Comparison of ENCODE assay signal across 1 cellular context in the genomic region with DNA sequence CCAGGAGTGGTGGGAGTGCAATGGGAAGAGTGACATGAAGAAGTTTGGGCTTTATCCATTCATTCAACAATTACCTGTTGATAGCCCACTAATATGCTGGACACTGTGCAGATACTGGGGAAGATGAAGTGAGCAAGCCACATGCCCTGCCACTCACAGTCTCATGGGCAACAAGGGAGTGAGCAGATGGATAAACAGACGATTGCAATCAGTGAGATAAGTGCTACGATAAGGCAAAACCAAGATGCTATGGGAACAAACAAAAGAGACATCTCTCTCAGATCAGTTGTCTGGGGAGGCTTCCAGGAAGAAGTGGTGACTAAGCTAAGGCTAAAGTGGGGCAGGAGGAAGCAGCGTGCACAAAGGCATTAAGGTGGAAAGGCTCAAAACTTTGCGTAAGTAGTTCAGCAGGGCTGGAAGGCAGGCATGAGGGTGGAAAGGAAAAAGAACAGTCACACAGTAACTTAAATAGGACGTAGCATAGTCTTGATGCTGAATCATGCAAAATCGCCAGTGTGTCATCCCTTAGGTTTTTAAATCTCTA.
TF ChIP-seq lines count a peak whose summit lies in the region.

No MANE protein-coding gene starts in this region.

TF ChIP-seq in K562, 482 proteins besides CTCF, POLR2A, EP300 and RAD21 (continued from another document and continues in another):
- TF ChIP-seq ZNF57 (CRISPR knock-in tag; IDR thresholded peaks at IDR 0.05) (no peak), ZNF785 (CRISPR knock-in tag; IDR thresholded peaks at IDR 0.05) (no peak), ZNF668 (CRISPR knock-in tag; IDR thresholded peaks at IDR 0.05) (no peak), FOXK2 (conservative IDR thresholded peaks at IDR 0.05 in 1 of 2, IDR thresholded peaks at IDR 0.05 in 1 of 2; ENCODE audit: low read depth in 2 of 2) (no peak), ZNF507 (tag; conservative IDR thresholded peaks at IDR 0.05) (no peak), ZNF121 (CRISPR knock-in tag; conservative IDR thresholded peaks at IDR 0.05) (no peak), ZNF699 (CRISPR knock-in tag; IDR thresholded peaks at IDR 0.05; ENCODE audit: insufficient replicate concordance) (no peak), FOXA1 (IDR thresholded peaks at IDR 0.05; ENCODE audit: borderline replicate concordance) (no peak), KDM1A (IDR thresholded peaks at IDR 0.05) (no peak), RBM15 (IDR thresholded peaks at IDR 0.05; ENCODE audit: insufficient read depth, low read length) (no peak), CREBBP (IDR thresholded peaks at IDR 0.05; ENCODE audit: low read depth, low read length) (no peak), TEAD1 (CRISPR knock-in tag; IDR thresholded peaks at IDR 0.05) (no peak), BRD4 (IDR thresholded peaks at IDR 0.05) (no peak), RCOR1 (IDR thresholded peaks at IDR 0.05; ENCODE audit: borderline replicate concordance in 1 of 2, low read depth in 2 of 2, low read length in 2 of 2) (peak in 1 of 2 experiments; percentile 51; a peak in 1 of 4 replicates), BMI1 (IDR thresholded peaks at IDR 0.05; ENCODE audit: low read length) (no peak), DDX20 (tag; IDR thresholded peaks at IDR 0.05; ENCODE audit: low read depth) (no peak), LARP7 (IDR thresholded peaks at IDR 0.05) (0 out of 2 replicates have a peak, but pooled peaks have one; percentile 45), NR2C1 (IDR thresholded peaks at IDR 0.05) (no peak), NR2C1 (tag; IDR thresholded peaks at IDR 0.05) (no peak), C11orf30 (IDR thresholded peaks at IDR 0.05; ENCODE audit: low read depth) (peak; percentile 66), ETV6 (IDR thresholded peaks at IDR 0.05; ENCODE audit: borderline replicate concordance in 1 of 2, low read depth in 2 of 2, low read length in 1 of 2) (peak; percentile 88 to 95), ETV6 (CRISPR knock-in tag; IDR thresholded peaks at IDR 0.05; ENCODE audit: borderline replicate concordance) (no peak)
- TF ChIP-seq, protein P1, sequence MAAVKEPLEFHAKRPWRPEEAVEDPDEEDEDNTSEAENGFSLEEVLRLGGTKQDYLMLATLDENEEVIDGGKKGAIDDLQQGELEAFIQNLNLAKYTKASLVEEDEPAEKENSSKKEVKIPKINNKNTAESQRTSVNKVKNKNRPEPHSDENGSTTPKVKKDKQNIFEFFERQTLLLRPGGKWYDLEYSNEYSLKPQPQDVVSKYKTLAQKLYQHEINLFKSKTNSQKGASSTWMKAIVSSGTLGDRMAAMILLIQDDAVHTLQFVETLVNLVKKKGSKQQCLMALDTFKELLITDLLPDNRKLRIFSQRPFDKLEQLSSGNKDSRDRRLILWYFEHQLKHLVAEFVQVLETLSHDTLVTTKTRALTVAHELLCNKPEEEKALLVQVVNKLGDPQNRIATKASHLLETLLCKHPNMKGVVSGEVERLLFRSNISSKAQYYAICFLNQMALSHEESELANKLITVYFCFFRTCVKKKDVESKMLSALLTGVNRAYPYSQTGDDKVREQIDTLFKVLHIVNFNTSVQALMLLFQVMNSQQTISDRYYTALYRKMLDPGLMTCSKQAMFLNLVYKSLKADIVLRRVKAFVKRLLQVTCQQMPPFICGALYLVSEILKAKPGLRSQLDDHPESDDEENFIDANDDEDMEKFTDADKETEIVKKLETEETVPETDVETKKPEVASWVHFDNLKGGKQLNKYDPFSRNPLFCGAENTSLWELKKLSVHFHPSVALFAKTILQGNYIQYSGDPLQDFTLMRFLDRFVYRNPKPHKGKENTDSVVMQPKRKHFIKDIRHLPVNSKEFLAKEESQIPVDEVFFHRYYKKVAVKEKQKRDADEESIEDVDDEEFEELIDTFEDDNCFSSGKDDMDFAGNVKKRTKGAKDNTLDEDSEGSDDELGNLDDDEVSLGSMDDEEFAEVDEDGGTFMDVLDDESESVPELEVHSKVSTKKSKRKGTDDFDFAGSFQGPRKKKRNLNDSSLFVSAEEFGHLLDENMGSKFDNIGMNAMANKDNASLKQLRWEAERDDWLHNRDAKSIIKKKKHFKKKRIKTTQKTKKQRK (IDR thresholded peaks at IDR 0.05; ENCODE audit: borderline replicate concordance, low read depth, low read length): no peak
- TF ChIP-seq, protein P2, sequence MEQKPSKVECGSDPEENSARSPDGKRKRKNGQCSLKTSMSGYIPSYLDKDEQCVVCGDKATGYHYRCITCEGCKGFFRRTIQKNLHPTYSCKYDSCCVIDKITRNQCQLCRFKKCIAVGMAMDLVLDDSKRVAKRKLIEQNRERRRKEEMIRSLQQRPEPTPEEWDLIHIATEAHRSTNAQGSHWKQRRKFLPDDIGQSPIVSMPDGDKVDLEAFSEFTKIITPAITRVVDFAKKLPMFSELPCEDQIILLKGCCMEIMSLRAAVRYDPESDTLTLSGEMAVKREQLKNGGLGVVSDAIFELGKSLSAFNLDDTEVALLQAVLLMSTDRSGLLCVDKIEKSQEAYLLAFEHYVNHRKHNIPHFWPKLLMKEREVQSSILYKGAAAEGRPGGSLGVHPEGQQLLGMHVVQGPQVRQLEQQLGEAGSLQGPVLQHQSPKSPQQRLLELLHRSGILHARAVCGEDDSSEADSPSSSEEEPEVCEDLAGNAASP (IDR thresholded peaks at IDR 0.05): no peak
- TF ChIP-seq, protein P3, sequence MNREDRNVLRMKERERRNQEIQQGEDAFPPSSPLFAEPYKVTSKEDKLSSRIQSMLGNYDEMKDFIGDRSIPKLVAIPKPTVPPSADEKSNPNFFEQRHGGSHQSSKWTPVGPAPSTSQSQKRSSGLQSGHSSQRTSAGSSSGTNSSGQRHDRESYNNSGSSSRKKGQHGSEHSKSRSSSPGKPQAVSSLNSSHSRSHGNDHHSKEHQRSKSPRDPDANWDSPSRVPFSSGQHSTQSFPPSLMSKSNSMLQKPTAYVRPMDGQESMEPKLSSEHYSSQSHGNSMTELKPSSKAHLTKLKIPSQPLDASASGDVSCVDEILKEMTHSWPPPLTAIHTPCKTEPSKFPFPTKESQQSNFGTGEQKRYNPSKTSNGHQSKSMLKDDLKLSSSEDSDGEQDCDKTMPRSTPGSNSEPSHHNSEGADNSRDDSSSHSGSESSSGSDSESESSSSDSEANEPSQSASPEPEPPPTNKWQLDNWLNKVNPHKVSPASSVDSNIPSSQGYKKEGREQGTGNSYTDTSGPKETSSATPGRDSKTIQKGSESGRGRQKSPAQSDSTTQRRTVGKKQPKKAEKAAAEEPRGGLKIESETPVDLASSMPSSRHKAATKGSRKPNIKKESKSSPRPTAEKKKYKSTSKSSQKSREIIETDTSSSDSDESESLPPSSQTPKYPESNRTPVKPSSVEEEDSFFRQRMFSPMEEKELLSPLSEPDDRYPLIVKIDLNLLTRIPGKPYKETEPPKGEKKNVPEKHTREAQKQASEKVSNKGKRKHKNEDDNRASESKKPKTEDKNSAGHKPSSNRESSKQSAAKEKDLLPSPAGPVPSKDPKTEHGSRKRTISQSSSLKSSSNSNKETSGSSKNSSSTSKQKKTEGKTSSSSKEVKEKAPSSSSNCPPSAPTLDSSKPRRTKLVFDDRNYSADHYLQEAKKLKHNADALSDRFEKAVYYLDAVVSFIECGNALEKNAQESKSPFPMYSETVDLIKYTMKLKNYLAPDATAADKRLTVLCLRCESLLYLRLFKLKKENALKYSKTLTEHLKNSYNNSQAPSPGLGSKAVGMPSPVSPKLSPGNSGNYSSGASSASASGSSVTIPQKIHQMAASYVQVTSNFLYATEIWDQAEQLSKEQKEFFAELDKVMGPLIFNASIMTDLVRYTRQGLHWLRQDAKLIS (CRISPR knock-in tag; IDR thresholded peaks at IDR 0.05): no peak
- TF ChIP-seq, protein P4, sequence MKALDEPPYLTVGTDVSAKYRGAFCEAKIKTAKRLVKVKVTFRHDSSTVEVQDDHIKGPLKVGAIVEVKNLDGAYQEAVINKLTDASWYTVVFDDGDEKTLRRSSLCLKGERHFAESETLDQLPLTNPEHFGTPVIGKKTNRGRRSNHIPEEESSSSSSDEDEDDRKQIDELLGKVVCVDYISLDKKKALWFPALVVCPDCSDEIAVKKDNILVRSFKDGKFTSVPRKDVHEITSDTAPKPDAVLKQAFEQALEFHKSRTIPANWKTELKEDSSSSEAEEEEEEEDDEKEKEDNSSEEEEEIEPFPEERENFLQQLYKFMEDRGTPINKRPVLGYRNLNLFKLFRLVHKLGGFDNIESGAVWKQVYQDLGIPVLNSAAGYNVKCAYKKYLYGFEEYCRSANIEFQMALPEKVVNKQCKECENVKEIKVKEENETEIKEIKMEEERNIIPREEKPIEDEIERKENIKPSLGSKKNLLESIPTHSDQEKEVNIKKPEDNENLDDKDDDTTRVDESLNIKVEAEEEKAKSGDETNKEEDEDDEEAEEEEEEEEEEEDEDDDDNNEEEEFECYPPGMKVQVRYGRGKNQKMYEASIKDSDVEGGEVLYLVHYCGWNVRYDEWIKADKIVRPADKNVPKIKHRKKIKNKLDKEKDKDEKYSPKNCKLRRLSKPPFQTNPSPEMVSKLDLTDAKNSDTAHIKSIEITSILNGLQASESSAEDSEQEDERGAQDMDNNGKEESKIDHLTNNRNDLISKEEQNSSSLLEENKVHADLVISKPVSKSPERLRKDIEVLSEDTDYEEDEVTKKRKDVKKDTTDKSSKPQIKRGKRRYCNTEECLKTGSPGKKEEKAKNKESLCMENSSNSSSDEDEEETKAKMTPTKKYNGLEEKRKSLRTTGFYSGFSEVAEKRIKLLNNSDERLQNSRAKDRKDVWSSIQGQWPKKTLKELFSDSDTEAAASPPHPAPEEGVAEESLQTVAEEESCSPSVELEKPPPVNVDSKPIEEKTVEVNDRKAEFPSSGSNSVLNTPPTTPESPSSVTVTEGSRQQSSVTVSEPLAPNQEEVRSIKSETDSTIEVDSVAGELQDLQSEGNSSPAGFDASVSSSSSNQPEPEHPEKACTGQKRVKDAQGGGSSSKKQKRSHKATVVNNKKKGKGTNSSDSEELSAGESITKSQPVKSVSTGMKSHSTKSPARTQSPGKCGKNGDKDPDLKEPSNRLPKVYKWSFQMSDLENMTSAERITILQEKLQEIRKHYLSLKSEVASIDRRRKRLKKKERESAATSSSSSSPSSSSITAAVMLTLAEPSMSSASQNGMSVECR (CRISPR knock-in tag; IDR thresholded peaks at IDR 0.05): no peak
- TF ChIP-seq, protein P5, sequence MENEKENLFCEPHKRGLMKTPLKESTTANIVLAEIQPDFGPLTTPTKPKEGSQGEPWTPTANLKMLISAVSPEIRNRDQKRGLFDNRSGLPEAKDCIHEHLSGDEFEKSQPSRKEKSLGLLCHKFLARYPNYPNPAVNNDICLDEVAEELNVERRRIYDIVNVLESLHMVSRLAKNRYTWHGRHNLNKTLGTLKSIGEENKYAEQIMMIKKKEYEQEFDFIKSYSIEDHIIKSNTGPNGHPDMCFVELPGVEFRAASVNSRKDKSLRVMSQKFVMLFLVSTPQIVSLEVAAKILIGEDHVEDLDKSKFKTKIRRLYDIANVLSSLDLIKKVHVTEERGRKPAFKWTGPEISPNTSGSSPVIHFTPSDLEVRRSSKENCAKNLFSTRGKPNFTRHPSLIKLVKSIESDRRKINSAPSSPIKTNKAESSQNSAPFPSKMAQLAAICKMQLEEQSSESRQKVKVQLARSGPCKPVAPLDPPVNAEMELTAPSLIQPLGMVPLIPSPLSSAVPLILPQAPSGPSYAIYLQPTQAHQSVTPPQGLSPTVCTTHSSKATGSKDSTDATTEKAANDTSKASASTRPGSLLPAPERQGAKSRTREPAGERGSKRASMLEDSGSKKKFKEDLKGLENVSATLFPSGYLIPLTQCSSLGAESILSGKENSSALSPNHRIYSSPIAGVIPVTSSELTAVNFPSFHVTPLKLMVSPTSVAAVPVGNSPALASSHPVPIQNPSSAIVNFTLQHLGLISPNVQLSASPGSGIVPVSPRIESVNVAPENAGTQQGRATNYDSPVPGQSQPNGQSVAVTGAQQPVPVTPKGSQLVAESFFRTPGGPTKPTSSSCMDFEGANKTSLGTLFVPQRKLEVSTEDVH (IDR thresholded peaks at IDR 0.05; ENCODE audit: low read depth, partially characterized antibody): no peak
- TF ChIP-seq, protein P6, sequence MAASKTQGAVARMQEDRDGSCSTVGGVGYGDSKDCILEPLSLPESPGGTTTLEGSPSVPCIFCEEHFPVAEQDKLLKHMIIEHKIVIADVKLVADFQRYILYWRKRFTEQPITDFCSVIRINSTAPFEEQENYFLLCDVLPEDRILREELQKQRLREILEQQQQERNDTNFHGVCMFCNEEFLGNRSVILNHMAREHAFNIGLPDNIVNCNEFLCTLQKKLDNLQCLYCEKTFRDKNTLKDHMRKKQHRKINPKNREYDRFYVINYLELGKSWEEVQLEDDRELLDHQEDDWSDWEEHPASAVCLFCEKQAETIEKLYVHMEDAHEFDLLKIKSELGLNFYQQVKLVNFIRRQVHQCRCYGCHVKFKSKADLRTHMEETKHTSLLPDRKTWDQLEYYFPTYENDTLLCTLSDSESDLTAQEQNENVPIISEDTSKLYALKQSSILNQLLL (CRISPR knock-in tag; IDR thresholded peaks at IDR 0.05; ENCODE audit: borderline replicate concordance): no peak
- TF ChIP-seq, protein P7, sequence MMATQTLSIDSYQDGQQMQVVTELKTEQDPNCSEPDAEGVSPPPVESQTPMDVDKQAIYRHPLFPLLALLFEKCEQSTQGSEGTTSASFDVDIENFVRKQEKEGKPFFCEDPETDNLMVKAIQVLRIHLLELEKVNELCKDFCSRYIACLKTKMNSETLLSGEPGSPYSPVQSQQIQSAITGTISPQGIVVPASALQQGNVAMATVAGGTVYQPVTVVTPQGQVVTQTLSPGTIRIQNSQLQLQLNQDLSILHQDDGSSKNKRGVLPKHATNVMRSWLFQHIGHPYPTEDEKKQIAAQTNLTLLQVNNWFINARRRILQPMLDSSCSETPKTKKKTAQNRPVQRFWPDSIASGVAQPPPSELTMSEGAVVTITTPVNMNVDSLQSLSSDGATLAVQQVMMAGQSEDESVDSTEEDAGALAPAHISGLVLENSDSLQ (IDR thresholded peaks at IDR 0.05): peak; percentile 72
- TF ChIP-seq, protein P8, sequence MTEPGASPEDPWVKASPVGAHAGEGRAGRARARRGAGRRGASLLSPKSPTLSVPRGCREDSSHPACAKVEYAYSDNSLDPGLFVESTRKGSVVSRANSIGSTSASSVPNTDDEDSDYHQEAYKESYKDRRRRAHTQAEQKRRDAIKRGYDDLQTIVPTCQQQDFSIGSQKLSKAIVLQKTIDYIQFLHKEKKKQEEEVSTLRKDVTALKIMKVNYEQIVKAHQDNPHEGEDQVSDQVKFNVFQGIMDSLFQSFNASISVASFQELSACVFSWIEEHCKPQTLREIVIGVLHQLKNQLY (CRISPR knock-in tag; conservative IDR thresholded peaks at IDR 0.05): no peak
- TF ChIP-seq, protein P9, sequence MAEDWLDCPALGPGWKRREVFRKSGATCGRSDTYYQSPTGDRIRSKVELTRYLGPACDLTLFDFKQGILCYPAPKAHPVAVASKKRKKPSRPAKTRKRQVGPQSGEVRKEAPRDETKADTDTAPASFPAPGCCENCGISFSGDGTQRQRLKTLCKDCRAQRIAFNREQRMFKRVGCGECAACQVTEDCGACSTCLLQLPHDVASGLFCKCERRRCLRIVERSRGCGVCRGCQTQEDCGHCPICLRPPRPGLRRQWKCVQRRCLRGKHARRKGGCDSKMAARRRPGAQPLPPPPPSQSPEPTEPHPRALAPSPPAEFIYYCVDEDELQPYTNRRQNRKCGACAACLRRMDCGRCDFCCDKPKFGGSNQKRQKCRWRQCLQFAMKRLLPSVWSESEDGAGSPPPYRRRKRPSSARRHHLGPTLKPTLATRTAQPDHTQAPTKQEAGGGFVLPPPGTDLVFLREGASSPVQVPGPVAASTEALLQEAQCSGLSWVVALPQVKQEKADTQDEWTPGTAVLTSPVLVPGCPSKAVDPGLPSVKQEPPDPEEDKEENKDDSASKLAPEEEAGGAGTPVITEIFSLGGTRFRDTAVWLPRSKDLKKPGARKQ (CRISPR knock-in tag; IDR thresholded peaks at IDR 0.05): no peak
